ENCODE assay signal across 30 cellular contexts in the genomic region with DNA sequence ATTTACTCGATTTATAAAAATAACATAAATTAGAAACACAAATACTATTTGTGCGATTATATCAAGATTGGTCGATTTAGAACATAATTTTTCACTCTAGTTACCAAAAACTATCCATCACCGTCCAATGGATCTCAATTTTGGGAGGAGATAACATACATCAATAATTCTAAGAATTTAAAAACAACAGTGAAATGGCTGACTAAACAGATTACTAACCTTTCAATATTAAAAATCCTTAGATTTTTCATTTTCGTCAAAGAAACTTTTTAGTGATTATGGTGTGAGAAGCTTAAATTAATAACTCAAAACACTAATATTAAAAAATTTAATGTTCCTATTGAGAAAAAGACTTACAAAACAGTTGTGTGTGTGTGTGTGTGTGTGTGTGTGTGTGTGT.
"Had no signal": no experiment of that assay in that cellular context is flagged by ENCODE, and none has a peak within 500 bp of the region (broad histone marks: within the 10 kb centered on the region; RNA-seq: fewer than 3 reads in every experiment).

No MANE protein-coding gene starts in this region.

- H3K27me3 Mint-ChIP-seq: naive B cell; progenitor cell of endocrine pancreas; stimulated activated naive CD8-positive, alpha-beta T cell treated with anti-CD3 and anti-CD28 coated beads, Interleukin-15, Interleukin-2, amounts not matched to agents 100 ng/mL and 50 ng/mL, for 24 hours had no signal

- FAIRE-seq: keratinocyte, urothelium cell line had no signal

- ATAC-seq: left colon, left lung, lower lobe of right lung, natural killer cell, sciatic nerve, upper lobe of right lung had no signal

- H3K27ac Mint-ChIP-seq: mesothelial cell of epicardium; natural killer cell; neural progenitor cell; stimulated activated naive CD8-positive, alpha-beta T cell treated with anti-CD3 and anti-CD28 coated beads, Interleukin-15, Interleukin-2, amounts not matched to agents 100 ng/mL and 50 ng/mL, for 24 hours had no signal

- H3K4me3 Mint-ChIP-seq: mesothelial cell of epicardium; naive B cell; natural killer cell; nephron progenitor cell; neural progenitor cell; stimulated activated naive CD8-positive, alpha-beta T cell treated with anti-CD3 and anti-CD28 coated beads, Interleukin-15, Interleukin-2, amounts not matched to agents 100 ng/mL and 50 ng/mL, for 24 hours had no signal

- H3K27ac ChIP-seq: left lung, lower lobe of right lung, neural progenitor cell, neutrophil, parathyroid adenoma, right atrium auricular region, skin epidermis, suprapubic skin, thoracic aorta, tibial artery, upper lobe of right lung had no signal

- H3K9ac ChIP-seq: neural progenitor cell, parathyroid adenoma had no signal

- DNase-seq: hippocampal formation; left colon; left lung; lower lobe of right lung; mesendoderm; naive B cell; natural killer cell; nephron progenitor cell; occipital lobe; stimulated activated CD4-positive, alpha-beta T cell treated with anti-CD3 and anti-CD28 coated beads, Interleukin-12 subunit alpha, Interleukin-12 subunit beta, amount 100 ng/mL, for 4 hours; stimulated activated CD4-positive, alpha-beta T cell treated with anti-CD3 and anti-CD28 coated beads, Interleukin-15, amount 100 ng/mL, for 24 hours; stimulated activated CD4-positive, alpha-beta T cell treated with anti-CD3 and anti-CD28 coated beads, Interleukin-2, amount 100 ng/mL, for 24 hours; stimulated activated CD4-positive, alpha-beta T cell treated with anti-CD3 and anti-CD28 coated beads, Interleukin-4, amount 100 ng/mL, for 1 hour; stimulated activated naive CD4-positive, alpha-beta T cell; tibial artery; trophoblast cell; upper lobe of right lung had no signal

- H3K4me1 Mint-ChIP-seq: nephron progenitor cell, neural progenitor cell had no signal

- H3K9me3 ChIP-seq: left lung, lower lobe of right lung, neutrophil, right atrium auricular region, suprapubic skin, thoracic aorta, tibial artery, upper lobe of right lung had no signal

- H3K27me3 ChIP-seq: left lung, neural progenitor cell, neutrophil, right atrium auricular region, suprapubic skin, tibial artery, upper lobe of right lung had no signal

- H3K4me1 ChIP-seq: lower lobe of right lung, neural progenitor cell, parathyroid adenoma, right atrium auricular region, suprapubic skin, tibial artery, upper lobe of right lung had no signal

- H3K4me3 ChIP-seq: left lung, lower lobe of right lung, neural progenitor cell, right atrium auricular region, skin epidermis, suprapubic skin, thoracic aorta, tibial artery, upper lobe of right lung had no signal
